In genomic region chr11:3182462-3182852, GRCh38 we compare ENCODE assay signal across 24 cellular contexts. TPM values are rescaled to one million over a fixed set of nuclear protein-coding genes. Genes with fewer than 3 reads are reported as not detected.
"Had no signal": no experiment of that assay in that cellular context is flagged by ENCODE, and none has a peak within 500 bp of the region (broad histone marks: within the 10 kb centered on the region; RNA-seq: fewer than 3 reads in every experiment).

No MANE protein-coding gene starts in this region.

- DNase-seq: activated CD4-positive, alpha-beta T cell treated with anti-CD3 and anti-CD28 coated beads for 48 hours; activated CD4-positive, alpha-beta T cell treated with anti-CD3 and anti-CD28 coated beads, Interleukin-2, amount 50 U/mL, for 4 hours; activated CD4-positive, CD25-positive, alpha-beta regulatory T cell treated with anti-CD3 and anti-CD28 coated beads, Interleukin-2, amount 50 U/mL, for 72 hours; activated gamma-delta T cell treated with Interleukin-2 at 50 U/mL for 16 hours; activated T-cell treated with anti-CD3 and anti-CD28 coated beads, Interleukin-2, amount 50 U/mL, for 72 hours; KG1; NCI-H1048; NCI-H146; NCI-H187 treated with DMSO at 0.1 percent for 48 hours; NCI-H2081 treated with DMSO at 0.1 percent for 48 hours; NCI-H446; NCI-H524; PC-3; SIG-M5; T-helper 17 cell; T-helper 9 cell had no signal

- H3K9me3 ChIP-seq: ascending aorta, body of pancreas had no signal

- H3K27me3 ChIP-seq: ascending aorta, body of pancreas had no signal

- H3K27ac ChIP-seq: ascending aorta, body of pancreas had no signal

- FAIRE-seq: bronchial epithelial cell, RCC 7860 had no signal

- H3K4me1 ChIP-seq: ascending aorta, body of pancreas had no signal

- H3K36me3 ChIP-seq: ascending aorta had no signal

- ATAC-seq: activated T-cell treated with anti-CD3 and anti-CD28 coated beads, Interleukin-2, amount 50 U/mL, for 72 hours; body of pancreas; PC-3; T-helper 17 cell; WTC11 had no signal

- H3K4me3 ChIP-seq: ascending aorta, body of pancreas had no signal

RNA-seq across cellular contexts. Expression of gene MRGPRG, which starts 36.2 kb away (rescaled TPM):
- total RNA-seq: activated T-cell treated with anti-CD3 and anti-CD28 coated beads, Interleukin-2, amount 50 U/mL, for 72 hours; activated T-helper 2 cell treated with anti-CD3 and anti-CD28 coated beads, Interferon-gamma antibody, Interleukin-2, Interleukin-4, amounts not matched to agents 10 μg/mL and 5 μg/mL and 100 μg/mL, durations not matched to agents 14 hours and 24 hours and 36 hours; ascending aorta; body of pancreas; bronchial epithelial cell; LHCN-M2; M059J; PC-3; T-helper 17 cell; WTC11 had no signal

RNA-seq across cellular contexts. Expression of gene MRGPRE, which starts 49.8 kb away (rescaled TPM):
- total RNA-seq: activated T-cell treated with anti-CD3 and anti-CD28 coated beads, Interleukin-2, amount 50 U/mL, for 72 hours; activated T-helper 2 cell treated with anti-CD3 and anti-CD28 coated beads, Interferon-gamma antibody, Interleukin-2, Interleukin-4, amounts not matched to agents 10 μg/mL and 5 μg/mL and 100 μg/mL, durations not matched to agents 14 hours and 24 hours and 36 hours; ascending aorta; body of pancreas; bronchial epithelial cell; LHCN-M2; M059J; PC-3; T-helper 17 cell; WTC11 had no signal
